26 cellular contexts compared by ENCODE assay signal in the genomic region with DNA sequence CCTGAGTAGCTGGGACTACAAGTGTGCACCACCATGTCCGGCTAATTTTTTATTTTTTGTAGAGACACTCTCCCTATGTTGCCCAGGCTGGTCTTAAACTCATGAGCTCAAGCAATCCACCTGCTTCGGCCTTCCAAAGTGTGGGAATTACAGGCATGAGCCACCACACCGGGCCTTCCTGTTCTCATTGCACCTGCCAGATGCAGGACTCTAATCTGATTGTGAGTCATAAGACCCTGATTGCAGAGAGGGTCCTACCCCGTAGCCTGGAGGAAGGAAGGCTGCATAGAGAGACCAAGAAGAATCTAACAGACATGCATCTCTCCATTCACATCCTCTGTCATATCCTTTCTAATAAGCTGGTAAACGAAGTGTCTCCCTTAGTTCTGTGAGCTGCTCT. TPM values are rescaled to one million over a fixed set of nuclear protein-coding genes. Genes with fewer than 3 reads are reported as not detected.
A peak's percentile ranks its signal among the peaks of the same experiment; 100 is the strongest.
DNase-seq lines count a peak whose midpoint lies in the region; ATAC-seq, FAIRE-seq and TF ChIP-seq lines count a peak whose summit lies in the region.
"Had no signal": no experiment of that assay in that cellular context is flagged by ENCODE, and none has a peak within 500 bp of the region (broad histone marks: within the 10 kb centered on the region; RNA-seq: fewer than 3 reads in every experiment).

No MANE protein-coding gene starts in this region.

- no peaks in the 10 kb centered on the region for H3K79me2 ChIP-seq in GM12878 (ENCODE audit: control insufficient read depth, insufficient read depth, low read length)

- H3K79me1 ChIP-seq in mesenchymal stem cell (replicated peaks; ENCODE audit: low read length, poor library complexity, severe bottlenecking), result no peaks in the 10 kb centered on the region

- FAIRE-seq in GM12878 (lab: Jason Lieb, UNC) (no peak), urothelium cell line (lab: Jason Lieb, UNC) (no peak)
- FAIRE-seq: A204.1 had no signal

- no peak overlapping the region for H3K14ac ChIP-seq in mesenchymal stem cell (ENCODE audit: low read length in 2 of 2)

- ATAC-seq in GM12878, result no peak

- H3K36me3 ChIP-seq in GM12878 (ENCODE audit: control insufficient read depth in 2 of 2, insufficient read depth in 2 of 2, low read length in 1 of 2), result no peaks in the 10 kb centered on the region
- H3K36me3 ChIP-seq in mesenchymal stem cell (ENCODE audit: control insufficient read depth in 1 of 2, insufficient read depth in 2 of 2, low read depth in 1 of 2, low read length in 2 of 2), result no peaks in the 10 kb centered on the region
- no peaks in the 10 kb centered on the region for H3K36me3 ChIP-seq in adrenal gland (replicated peaks in 1 of 2)
- H3K36me3 ChIP-seq: BLaER1 treated with 17β-estradiol and CSF1 and Interleukin-3, amounts not matched to agents 10 nM and 100 nM; HAP-1 had no signal

- H2AFZ ChIP-seq in GM12878 (ENCODE audit: control insufficient read depth, low read depth, low read length) (peak overlapping the region; percentile 8; the same call in 1 of the 2 replicates), mesenchymal stem cell (ENCODE audit: low read depth, low read length) (no peak overlapping the region)

- H3K18ac ChIP-seq in mesenchymal stem cell (ENCODE audit: low read depth in 1 of 2, low read length in 2 of 2), result no peak overlapping the region

- H3K27ac ChIP-seq in 22Rv1, result peak overlapping the region; percentile 38
- no peak overlapping the region for H3K27ac ChIP-seq in GM12878 (ENCODE audit: control insufficient read depth, insufficient read depth)
- no peak overlapping the region for H3K27ac ChIP-seq in mesenchymal stem cell (ENCODE audit: low read length, poor library complexity, severe bottlenecking)
- no peak overlapping the region for H3K27ac ChIP-seq in adrenal gland
- H3K27ac ChIP-seq: BLaER1 treated with 17β-estradiol and CSF1 and Interleukin-3, amounts not matched to agents 10 nM and 100 nM; RWPE1; SK-N-MC had no signal

- H3K4ac ChIP-seq in mesenchymal stem cell (ENCODE audit: low read depth in 1 of 2, low read length in 2 of 2), result no peak overlapping the region

- H2BK15ac ChIP-seq in mesenchymal stem cell (ENCODE audit: low read depth, poor library complexity, severe bottlenecking), result no peak overlapping the region

- no peak for TF ChIP-seq POLR2A in GM12878 (IDR thresholded peaks at IDR 0.05; ENCODE audit: low read depth, low read length)
- TF ChIP-seq POLR2A in adrenal gland (IDR thresholded peaks at IDR 0.05), result no peak

- SMC1A ChIA-PET in GM12878 (lab: Charles Lee; ENCODE audit: uncharacterized antibody, unreplicated experiment), result no interaction called here

- 64% methylated on average over 5 of the region's 5 CpGs for WGBS in GM12878 (ENCODE audit: insufficient coverage, insufficient replicate concordance, low lambda C conversion rate, missing lambda C conversion rate)
- 74% methylated on average over 5 of the region's 5 CpGs for WGBS in mesenchymal stem cell
- 78 to 89% (median 89%) methylated on average over 4 to 5 of the region's 5 CpGs for WGBS in adrenal gland, 4 donors

- intact Hi-C loops in GM12878 (cut with micrococcal nuclease; ENCODE audit: unreplicated experiment), result no loop called here
- intact Hi-C loops in adrenal gland (cut with DNase I), result no loop called here

- no peak overlapping the region for H2AK5ac ChIP-seq in mesenchymal stem cell (ENCODE audit: low read length, severe bottlenecking)

- DNase-seq in ELF-1 (ENCODE audit: low read depth, low spot score) (peak; percentile 54), GM12878 (ENCODE audit: low read depth, low spot score) (no peak), mesenchymal stem cell (no peak), urothelium cell line (ENCODE audit: low spot score) (no peak), adrenal gland (no peak), HPDE6-E6E7 (ENCODE audit: extremely low spot score) (no peak), T-helper 2 cell (no peak)
- DNase-seq: CD4-positive, alpha-beta memory T cell; COR-L47; DMS 273 treated with DMSO at 0.1 percent for 48 hours; DND-41; GOT3; HFFc6; NCI-H1092 treated with DMSO at 0.1 percent for 48 hours; NCI-H1436; NCI-H187; NCI-H2107; NCI-H524; SHP77 had no signal

- H2BK120ac ChIP-seq in mesenchymal stem cell (ENCODE audit: low read depth, low read length), result no peak overlapping the region

- no peak overlapping the region for H3K23ac ChIP-seq in mesenchymal stem cell (ENCODE audit: low read length in 2 of 2)

- H3K4me2 ChIP-seq in GM12878 (ENCODE audit: control insufficient read depth, insufficient read depth) (no peak overlapping the region), mesenchymal stem cell (ENCODE audit: low read length, poor library complexity, severe bottlenecking) (no peak overlapping the region)
- H3K4me2 ChIP-seq: BLaER1 treated with 17β-estradiol and CSF1 and Interleukin-3, amounts not matched to agents 10 nM and 100 nM had no signal

- RAD21 ChIA-PET in GM12878 (lab: Charles Lee; ENCODE audit: unreplicated experiment), result no interaction called here

- H2BK12ac ChIP-seq in mesenchymal stem cell (ENCODE audit: low read length in 2 of 2), result no peak overlapping the region

- H3K9ac ChIP-seq in GM12878 (ENCODE audit: control insufficient read depth, insufficient read depth, low read length) (no peak overlapping the region), mesenchymal stem cell (ENCODE audit: low read length) (no peak overlapping the region)
- H3K9ac ChIP-seq: BLaER1 treated with 17β-estradiol and CSF1 and Interleukin-3, amounts not matched to agents 10 nM and 100 nM had no signal

- in situ Hi-C loops in GM12878 (cut with MboI), result no loop called here

- BruUV-seq in GM12878 (replicated peaks; lab: Mats Ljungman, UMichigan), result no TSS peak

- H3K4me3 ChIP-seq in GM12878, result no peak overlapping the region
- no peak overlapping the region for H3K4me3 ChIP-seq in mesenchymal stem cell (ENCODE audit: insufficient read depth in 1 of 2, low read depth in 1 of 2, low read length in 2 of 2)
- no peak overlapping the region for H3K4me3 ChIP-seq in adrenal gland
- H3K4me3 ChIP-seq: BLaER1 treated with 17β-estradiol and CSF1 and Interleukin-3, amounts not matched to agents 10 nM and 100 nM; HAP-1; SK-N-MC had no signal

- H4K91ac ChIP-seq in mesenchymal stem cell (ENCODE audit: low read length), result no peak overlapping the region

- POLR2A ChIA-PET in GM12878 (lab: Charles Lee), result no interaction called here

- H2BK5ac ChIP-seq in mesenchymal stem cell (ENCODE audit: low read depth, low read length, poor library complexity, severe bottlenecking), result peak overlapping the region; percentile 1

- H3K27me3 ChIP-seq in GM12878 (replicated peaks in 1 of 2; ENCODE audit: control insufficient read depth in 2 of 2, insufficient read depth in 2 of 2, low read length in 1 of 2) (no peaks in the 10 kb centered on the region), mesenchymal stem cell (ENCODE audit: control insufficient read depth in 1 of 2, insufficient read depth in 1 of 2, low read length in 2 of 2) (peaks cover 0 to 17% of the 10 kb centered on the region in 2 experiments), adrenal gland (no peaks in the 10 kb centered on the region)
- H3K27me3 ChIP-seq: BLaER1 treated with 17β-estradiol and CSF1 and Interleukin-3, amounts not matched to agents 10 nM and 100 nM had no signal

- TF ChIP-seq CTCF in 22Rv1 (IDR thresholded peaks at IDR 0.05) (no peak), GM12878 (IDR thresholded peaks at IDR 0.05 in 2 of 3, conservative IDR thresholded peaks at IDR 0.05 in 1 of 3; ENCODE audit: control insufficient read depth in 2 of 3, extremely low read depth in 1 of 3, insufficient read depth in 1 of 3, low read depth in 3 of 3, low read length in 3 of 3) (no peak), adrenal gland (IDR thresholded peaks at IDR 0.05) (no peak)

- CTCF ChIA-PET in GM12878 (lab: Yijun Ruan, JAX), result no interaction called here

- H3K9me3 ChIP-seq in GM12878 (replicated peaks; ENCODE audit: control insufficient read depth, insufficient read depth, low read length) (no peaks in the 10 kb centered on the region), mesenchymal stem cell (ENCODE audit: control insufficient read depth, low read length) (no peaks in the 10 kb centered on the region), adrenal gland (replicated peaks in 1 of 3) (no peaks in the 10 kb centered on the region)
- H3K9me3 ChIP-seq: BLaER1 treated with 17β-estradiol and CSF1 and Interleukin-3, amounts not matched to agents 10 nM and 100 nM; HAP-1 had no signal

- TF ChIP-seq RAD21 in GM12878 (IDR thresholded peaks at IDR 0.05; ENCODE audit: insufficient read depth, low read depth, low read length), result no peak

- no peak overlapping the region for H4K8ac ChIP-seq in mesenchymal stem cell (ENCODE audit: low read length)

- no peaks in the 10 kb centered on the region for H4K20me1 ChIP-seq in GM12878 (ENCODE audit: control insufficient read depth, insufficient read depth)
- H4K20me1 ChIP-seq: BLaER1 treated with 17β-estradiol and CSF1 and Interleukin-3, amounts not matched to agents 10 nM and 100 nM had no signal

- TF ChIP-seq EP300 in GM12878 (IDR thresholded peaks at IDR 0.05; ENCODE audit: borderline replicate concordance in 1 of 2, control insufficient read depth in 1 of 2, low read depth in 2 of 2, low read length in 2 of 2), result no peak

- peaks cover 12% of the 10 kb centered on the region for H3K4me1 ChIP-seq in GM12878 (ENCODE audit: control insufficient read depth, insufficient read depth, low read length)
- H3K4me1 ChIP-seq in mesenchymal stem cell (ENCODE audit: control insufficient read depth, insufficient read depth, low read depth, low read length), result peaks cover 5% of the 10 kb centered on the region
- peaks cover 6 to 12% of the 10 kb centered on the region in 2 donors for H3K4me1 ChIP-seq in adrenal gland (replicated peaks in 1 of 2)
- H3K4me1 ChIP-seq: BLaER1 treated with 17β-estradiol and CSF1 and Interleukin-3, amounts not matched to agents 10 nM and 100 nM had no signal

RNA-seq across cellular contexts. Expression of gene CGN, which starts 19.5 kb away (rescaled TPM):
- total RNA-seq in GM12878 (2013; cell fraction: nucleolus; rRNA removed), result 1.6 and 4.0 TPM in 2 replicates
- total RNA-seq in GM12878 (2014; rRNA removed), result 2.9 and 3.9 TPM in 2 replicates
- total RNA-seq in GM12878 (2014; rRNA removed; fragmentation: Illumina TruSeq; extraction: Trizol), result 2.7 and 3.0 TPM in 2 replicates
- 6.5 and 6.6 TPM in 2 replicates for total RNA-seq in GM12878 (2021)
- 0.96 TPM for polyA plus RNA-seq in GM12878 (2011; ENCODE audit: low read depth)
- polyA plus RNA-seq in GM12878 (2011; rRNA removed), result 0.11 and 0.20 TPM in 2 replicates
- 0.01 and 0.10 TPM in 2 replicates for polyA plus RNA-seq in GM12878 (2011; cell fraction: cytosol; rRNA removed)
- polyA plus RNA-seq in GM12878 (2011; cell fraction: nucleus; rRNA removed), result 0.31 and 0.82 TPM in 2 replicates
- polyA plus RNA-seq in GM12878 (2012), result 1.7 and 1.8 TPM in 2 replicates
- polyA plus RNA-seq in GM12878 (2014; fragmentation: Illumina TruSeq; extraction: Trizol), result 6.0 and 6.5 TPM in 2 replicates
- polyA plus RNA-seq in GM12878 (2014; fragmentation: Nextera tagmentation; extraction: Ambion mirVana), result 1 to 10 TPM in 1 of 2 experiments, under 1 TPM in 1; 0.47 to 1.8 TPM
- 3.8 and 3.9 TPM in 2 replicates for polyA plus RNA-seq in GM12878 (2014; rRNA removed)
- 1 to 10 TPM; 4.1 to 5.0 TPM for polyA plus RNA-seq in GM12878 (2016; fragmentation: Nextera tagmentation; extraction: Ambion mirVana)
- polyA minus RNA-seq in GM12878 (2011; rRNA and poly(A)+ RNA removed), result 0.31 TPM in 1 of 2 replicates, not detected in the other
- polyA minus RNA-seq in GM12878 (2011; cell fraction: cytosol; rRNA and poly(A)+ RNA removed), result not detected in 2 replicates
- 0.12 and 0.67 TPM in 2 replicates for polyA minus RNA-seq in GM12878 (2011; cell fraction: nucleus; rRNA and poly(A)+ RNA removed)
- polyA plus RNA-seq in mesenchymal stem cell (2013, experiment 1 of 2), result 0.03 TPM
- polyA plus RNA-seq in mesenchymal stem cell (2013, experiment 2 of 2), result 0.04 TPM
- total RNA-seq in adrenal gland, result 1 to 10 TPM in 2 of 8 donors, under 1 TPM in 6; 0.06 to 1.4 (median 0.77) TPM
- 1 to 10 TPM in 1 of 3 donors, under 1 TPM in 2; 0.77 to 3.2 (median 0.86) TPM for polyA plus RNA-seq in adrenal gland
- polyA plus RNA-seq: IgD-negative memory B cell had no signal

RNA-seq across cellular contexts. Expression of gene POGZ, which starts 32.3 kb away (rescaled TPM):
- total RNA-seq in GM12878 (2013; cell fraction: nucleolus; rRNA removed), result 197 and 222 TPM in 2 replicates
- 32.5 and 33.0 TPM in 2 replicates for total RNA-seq in GM12878 (2014; rRNA removed)
- 39.1 and 44.9 TPM in 2 replicates for total RNA-seq in GM12878 (2014; rRNA removed; fragmentation: Illumina TruSeq; extraction: Trizol)
- 80.6 and 84.4 TPM in 2 replicates for total RNA-seq in GM12878 (2021)
- polyA plus RNA-seq in GM12878 (2011; ENCODE audit: low read depth), result 25.3 TPM
- polyA plus RNA-seq in GM12878 (2011; rRNA removed), result 41.2 and 62.2 TPM in 2 replicates
- polyA plus RNA-seq in GM12878 (2011; cell fraction: cytosol; rRNA removed), result 34.2 and 45.4 TPM in 2 replicates
- polyA plus RNA-seq in GM12878 (2011; cell fraction: nucleus; rRNA removed), result 110 and 121 TPM in 2 replicates
- 34.9 and 39.5 TPM in 2 replicates for polyA plus RNA-seq in GM12878 (2012)
- polyA plus RNA-seq in GM12878 (2014; fragmentation: Illumina TruSeq; extraction: Trizol), result 64.4 and 74.5 TPM in 2 replicates
- 10 to 100 TPM; 11.3 to 26.9 TPM for polyA plus RNA-seq in GM12878 (2014; fragmentation: Nextera tagmentation; extraction: Ambion mirVana)
- 46.8 and 47.4 TPM in 2 replicates for polyA plus RNA-seq in GM12878 (2014; rRNA removed)
- polyA plus RNA-seq in GM12878 (2016; fragmentation: Nextera tagmentation; extraction: Ambion mirVana), result 10 to 100 TPM; 13.3 to 19.6 TPM
- polyA minus RNA-seq in GM12878 (2011; rRNA and poly(A)+ RNA removed), result 100 and 151 TPM in 2 replicates
- 21.8 and 33.8 TPM in 2 replicates for polyA minus RNA-seq in GM12878 (2011; cell fraction: cytosol; rRNA and poly(A)+ RNA removed)
- 56.3 and 104 TPM in 2 replicates for polyA minus RNA-seq in GM12878 (2011; cell fraction: nucleus; rRNA and poly(A)+ RNA removed)
- 22.7 TPM for polyA plus RNA-seq in mesenchymal stem cell (2013, experiment 1 of 2)
- polyA plus RNA-seq in mesenchymal stem cell (2013, experiment 2 of 2), result 18.9 TPM
- 100 to 1,000 TPM in 1 of 8 donors, 10 to 100 TPM in 7; 24.0 to 117 (median 64.3) TPM for total RNA-seq in adrenal gland
- 10 to 100 TPM; 41.2 to 85.0 (median 63.0) TPM for polyA plus RNA-seq in adrenal gland

RNA-seq across cellular contexts. Expression of gene TUFT1, which starts 48.5 kb away (rescaled TPM):
- total RNA-seq in GM12878 (2013; cell fraction: nucleolus; rRNA removed), result not detected in 2 replicates
- total RNA-seq in GM12878 (2014; rRNA removed) (2.7 and 4.3 TPM in 2 replicates), GM12878 (2014; rRNA removed; fragmentation: Illumina TruSeq; extraction: Trizol) (2.9 and 3.2 TPM in 2 replicates), GM12878 (2021) (2.6 and 4.1 TPM in 2 replicates), adrenal gland (10 to 100 TPM in 2 of 8 donors, 1 to 10 TPM in 6; 5.5 to 14.1 (median 8.8) TPM)
- 0.83 TPM for polyA plus RNA-seq in GM12878 (2011; ENCODE audit: low read depth)
- polyA plus RNA-seq in GM12878 (2011; rRNA removed) (0.08 TPM in 1 of 2 replicates, not detected in the other), GM12878 (2014; fragmentation: Illumina TruSeq; extraction: Trizol) (3.6 and 4.0 TPM in 2 replicates), GM12878 (2014; fragmentation: Nextera tagmentation; extraction: Ambion mirVana) (1 to 10 TPM; 3.7 to 4.3 TPM), GM12878 (2014; rRNA removed) (3.2 and 4.0 TPM in 2 replicates), GM12878 (2016; fragmentation: Nextera tagmentation; extraction: Ambion mirVana) (1 to 10 TPM; 2.2 to 2.8 TPM), adrenal gland (10 to 100 TPM in 1 of 3 donors, 1 to 10 TPM in 2; 6.8 to 17.9 (median 9.0) TPM)
- polyA plus RNA-seq in GM12878 (2011; cell fraction: cytosol; rRNA removed), result 0.05 and 0.15 TPM in 2 replicates
- 0.10 TPM in 1 of 2 replicates, not detected in the other for polyA plus RNA-seq in GM12878 (2011; cell fraction: nucleus; rRNA removed)
- 1.6 and 1.9 TPM in 2 replicates for polyA plus RNA-seq in GM12878 (2012)
- polyA minus RNA-seq in GM12878 (2011; rRNA and poly(A)+ RNA removed), result 0.31 TPM in 1 of 2 replicates, not detected in the other
- 0.42 TPM in 1 of 2 replicates, not detected in the other for polyA minus RNA-seq in GM12878 (2011; cell fraction: cytosol; rRNA and poly(A)+ RNA removed)
- polyA minus RNA-seq in GM12878 (2011; cell fraction: nucleus; rRNA and poly(A)+ RNA removed), result not detected in 2 replicates
- polyA plus RNA-seq in mesenchymal stem cell (2013, experiment 1 of 2), result 5.8 TPM
- polyA plus RNA-seq in mesenchymal stem cell (2013, experiment 2 of 2), result 6.0 TPM
